Comparison of ENCODE assay signal across 20 cellular contexts in genomic region chr16:24191876-24192402, GRCh38.
"Had no signal": no experiment of that assay in that cellular context is flagged by ENCODE, and none has a peak within 500 bp of the region (broad histone marks: within the 10 kb centered on the region; RNA-seq: fewer than 3 reads in every experiment).

No MANE protein-coding gene starts in this region.

- H3K27me3 Mint-ChIP-seq: activated CD4-positive, alpha-beta T cell treated with anti-CD3 and anti-CD28 coated beads, Interleukin-2, amount 10 ng/mL, durations not matched to agents 24 days and 14 days; stimulated activated naive CD8-positive, alpha-beta T cell treated with anti-CD3 and anti-CD28 coated beads, Interleukin-15, amount 100 ng/mL, for 72 hours had no signal

- H3K4me1 Mint-ChIP-seq: nephron had no signal

- H3K27ac Mint-ChIP-seq: activated CD4-positive, alpha-beta T cell treated with anti-CD3 and anti-CD28 coated beads, Interleukin-2, amount 10 ng/mL, durations not matched to agents 24 days and 14 days; nephron; type B pancreatic cell had no signal

- ATAC-seq: body of pancreas; heart right ventricle; right cardiac atrium; stimulated activated naive CD8-positive, alpha-beta T cell treated with anti-CD3 and anti-CD28 coated beads, Interleukin-15, amount 100 ng/mL, for 72 hours had no signal

- H3K36me3 Mint-ChIP-seq: type B pancreatic cell had no signal

- DNase-seq: activated CD4-positive, alpha-beta T cell treated with anti-CD3 and anti-CD28 coated beads, Interleukin-2, amount 10 ng/mL, durations not matched to agents 24 days and 14 days; activated CD8-positive, alpha-beta memory T cell treated with anti-CD3 and anti-CD28 coated beads for 24 hours; activated gamma-delta T cell; activated naive CD4-positive, alpha-beta T cell treated with anti-CD3 and anti-CD28 coated beads, Interleukin-2, amount 50 U/mL, for 16 hours; adrenal gland; aorta; body of pancreas; cerebellar nuclear complex; colonic mucosa; effector CD8-positive, alpha-beta T cell; esophagus squamous epithelium; foreskin melanocyte; heart right ventricle; posterior cingulate gyrus; right cardiac atrium; stimulated activated naive CD8-positive, alpha-beta T cell treated with anti-CD3 and anti-CD28 coated beads, Interleukin-15, amount 100 ng/mL, for 72 hours; substantia nigra; uterus had no signal

- H3K9me3 Mint-ChIP-seq: activated CD4-positive, alpha-beta T cell treated with anti-CD3 and anti-CD28 coated beads, Interleukin-2, amount 10 ng/mL, durations not matched to agents 24 days and 14 days; nephron; type B pancreatic cell had no signal

- H3K4me3 Mint-ChIP-seq: activated CD4-positive, alpha-beta T cell treated with anti-CD3 and anti-CD28 coated beads, Interleukin-2, amount 10 ng/mL, durations not matched to agents 24 days and 14 days; nephron; stimulated activated naive CD8-positive, alpha-beta T cell treated with anti-CD3 and anti-CD28 coated beads, Interleukin-15, amount 100 ng/mL, for 72 hours; type B pancreatic cell had no signal
